In the genomic region with DNA sequence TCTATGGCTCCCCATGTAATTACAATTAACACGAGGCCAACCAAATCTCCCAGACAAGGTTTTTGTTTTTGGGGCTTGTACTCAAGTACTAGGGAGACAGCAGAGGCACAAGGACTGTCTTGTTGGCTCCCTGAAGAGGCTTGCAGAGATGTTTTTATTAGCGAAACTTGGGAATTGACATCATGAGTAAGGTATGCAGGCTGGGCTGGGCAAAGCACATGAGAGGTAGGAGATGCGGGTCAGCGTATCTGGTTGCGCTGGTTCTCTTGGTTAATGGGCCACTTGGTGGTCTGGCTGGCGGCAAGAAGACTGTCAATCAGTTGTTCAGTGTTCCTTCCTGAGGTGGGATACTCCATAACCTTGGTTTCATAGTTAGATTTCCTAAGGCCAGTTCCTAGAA, we compare ENCODE assay signal across 30 cellular contexts. TPM values are rescaled to one million over a fixed set of nuclear protein-coding genes. Genes with fewer than 3 reads are reported as not detected.
DNase-seq lines count a peak whose midpoint lies in the region; ATAC-seq and TF ChIP-seq lines count a peak whose summit lies in the region.
"Had no signal": no experiment of that assay in that cellular context is flagged by ENCODE, and none has a peak within 500 bp of the region (broad histone marks: within the 10 kb centered on the region; RNA-seq: fewer than 3 reads in every experiment).

No MANE protein-coding gene starts in this region.

- in situ Hi-C loops in brain microvascular endothelial cell (cut with HindIII; ENCODE audit: low pct_ligation_motif_present, low sequenced_read_pairs) = no loop called here

- no peaks in the 10 kb centered on the region for H3K9me3 Mint-ChIP-seq in HFFc6
- H3K9me3 Mint-ChIP-seq: activated CD4-positive, alpha-beta memory T cell treated with anti-CD3 and anti-CD28 coated beads, Interleukin-2, amount 10 ng/mL, durations not matched to agents 7 days and 5 days; activated T-helper 2 cell treated with anti-CD3 and anti-CD28 coated beads, Interferon-gamma antibody, Interleukin-2, Interleukin-4, amounts not matched to agents 10 μg/mL and 5 μg/mL and 100 μg/mL, durations not matched to agents 14 hours and 24 hours and 36 hours; naive B cell had no signal

- H3K4me3 ChIP-seq in brain microvascular endothelial cell (ENCODE audit: low read depth, low read length) = no peak overlapping the region
- no peak overlapping the region for H3K4me3 ChIP-seq in tibial artery
- no peak overlapping the region for H3K4me3 ChIP-seq in ovary
- H3K4me3 ChIP-seq: BLaER1, GM23248, heart left ventricle, psoas muscle, stomach, tibial nerve had no signal

- DNase-seq in HFFc6 (peak; percentile 5), brain microvascular endothelial cell (peak; percentile 34), kidney glomerular epithelial cell (lab: John Stamatoyannopoulos, UW) (peak; percentile 88), tibial artery (no peak), ovary (no peak), NCI-H1436 treated with DMSO at 0.1 percent for 48 hours (lab: John Stamatoyannopoulos, UW) (no peak)
- DNase-seq: activated CD4-positive, alpha-beta memory T cell treated with anti-CD3 and anti-CD28 coated beads, Interleukin-2, amount 10 ng/mL, durations not matched to agents 7 days and 5 days; activated CD4-positive, alpha-beta T cell treated with anti-CD3 and anti-CD28 coated beads for 1 hour; GF-D8; GM23248; heart left ventricle; Karpas-422; left cardiac atrium; MV-4-11; naive B cell; NCI-H146; NCI-H2107; NCI-H510A; OCI-M1; psoas muscle; stomach had no signal

- WGBS in ovary, 3 donors = 83 to 89% (median 84%) methylated on average over 6 of the region's 6 CpGs

- TF ChIP-seq POLR2A in ovary (IDR thresholded peaks at IDR 0.05) = no peak

- no peak overlapping the region for H3K4me3 Mint-ChIP-seq in HFFc6
- H3K4me3 Mint-ChIP-seq: activated CD4-positive, alpha-beta memory T cell treated with anti-CD3 and anti-CD28 coated beads, Interleukin-2, amount 10 ng/mL, durations not matched to agents 7 days and 5 days; activated naive CD8-positive, alpha-beta T cell; naive B cell had no signal

- peaks cover 15% of the 10 kb centered on the region for H3K4me1 Mint-ChIP-seq in HFFc6 (ENCODE audit: low read depth)
- H3K4me1 Mint-ChIP-seq: activated CD4-positive, alpha-beta memory T cell treated with anti-CD3 and anti-CD28 coated beads, Interleukin-2, amount 10 ng/mL, durations not matched to agents 7 days and 5 days; naive B cell had no signal

- peaks cover 12% of the 10 kb centered on the region for H3K36me3 Mint-ChIP-seq in HFFc6 (ENCODE audit: low read depth)

- H3K27me3 Mint-ChIP-seq in HFFc6 (ENCODE audit: insufficient read depth) = no peaks in the 10 kb centered on the region; the same call in none of the 2 replicates
- H3K27me3 Mint-ChIP-seq: activated CD4-positive, alpha-beta memory T cell treated with anti-CD3 and anti-CD28 coated beads, Interleukin-2, amount 10 ng/mL, durations not matched to agents 7 days and 5 days; activated naive CD8-positive, alpha-beta T cell; naive B cell had no signal

- H3K27ac ChIP-seq in brain microvascular endothelial cell = no peak overlapping the region
- H3K27ac ChIP-seq in tibial artery = peak overlapping the region; percentile 13 to 55
- no peak overlapping the region for H3K27ac ChIP-seq in ovary
- H3K27ac ChIP-seq: BLaER1, epithelial cell of prostate, GM23248, HL-60, neutrophil, psoas muscle, stomach, tibial nerve had no signal

- ATAC-seq in HG02870 (IDR thresholded peaks at IDR 0.05; ENCODE audit: unreplicated experiment) (no peak), SK-N-SH treated with all-trans-retinoic acid at 6 μM for 48 hours (no peak)
- ATAC-seq: heart left ventricle, left cardiac atrium had no signal

- peaks cover 0 to 23% (median 10%) of the 10 kb centered on the region in 4 donors for H3K4me1 ChIP-seq in tibial artery
- H3K4me1 ChIP-seq in ovary (ENCODE audit: insufficient read depth) = no peaks in the 10 kb centered on the region
- H3K4me1 ChIP-seq: BLaER1, psoas muscle, stomach had no signal

- no peak for TF ChIP-seq CTCF in HFFc6 (IDR thresholded peaks at IDR 0.05)
- TF ChIP-seq CTCF in brain microvascular endothelial cell (IDR thresholded peaks at IDR 0.05; ENCODE audit: low read depth, low read length, missing control alignments) = no peak
- no peak for TF ChIP-seq CTCF in tibial artery (IDR thresholded peaks at IDR 0.05)
- TF ChIP-seq CTCF in ovary (IDR thresholded peaks at IDR 0.05) = no peak

- no peak overlapping the region for H3K27ac Mint-ChIP-seq in HFFc6
- H3K27ac Mint-ChIP-seq: activated CD4-positive, alpha-beta memory T cell treated with anti-CD3 and anti-CD28 coated beads, Interleukin-2, amount 10 ng/mL, durations not matched to agents 7 days and 5 days; activated naive CD8-positive, alpha-beta T cell; activated T-helper 2 cell treated with anti-CD3 and anti-CD28 coated beads, Interferon-gamma antibody, Interleukin-2, Interleukin-4, amounts not matched to agents 10 μg/mL and 5 μg/mL and 100 μg/mL, durations not matched to agents 14 hours and 24 hours and 36 hours; naive B cell had no signal

- H3K9me3 ChIP-seq in tibial artery (no peaks in the 10 kb centered on the region), ovary (no peaks in the 10 kb centered on the region)
- H3K9me3 ChIP-seq: BLaER1, heart left ventricle, neutrophil, psoas muscle, stomach, tibial nerve had no signal

- intact Hi-C loops in tibial artery (cut with DNase I; ENCODE audit: low total_unique reads) (no loop called here), ovary (cut with DNase I) (no loop called here)

- no peaks in the 10 kb centered on the region for H3K27me3 ChIP-seq in brain microvascular endothelial cell (replicated peaks)
- no peaks in the 10 kb centered on the region for H3K27me3 ChIP-seq in tibial artery
- no peaks in the 10 kb centered on the region for H3K27me3 ChIP-seq in ovary
- H3K27me3 ChIP-seq: BLaER1, heart left ventricle, neutrophil, stomach, tibial nerve had no signal

- no peak for TF ChIP-seq EP300 in ovary (IDR thresholded peaks at IDR 0.05)

- H3K36me3 ChIP-seq in brain microvascular endothelial cell (replicated peaks) (peaks cover 24% of the 10 kb centered on the region), tibial artery (peaks cover 25 to 99% (median 54%) of the 10 kb centered on the region in 3 donors), ovary (no peaks in the 10 kb centered on the region)

TF ChIP-seq in SK-N-SH treated with all-trans-retinoic acid at 6 μM for 48 hours, 23 proteins besides CTCF, POLR2A, EP300 and RAD21:
- TF ChIP-seq RARB (CRISPR knock-in tag; IDR thresholded peaks at IDR 0.05) (no peak), ZC3H10 (CRISPR knock-in tag; IDR thresholded peaks at IDR 0.05) (no peak), ESRRG (CRISPR knock-in tag; IDR thresholded peaks at IDR 0.05) (no peak), CSRNP3 (CRISPR knock-in tag; IDR thresholded peaks at IDR 0.05) (no peak), ZFP3 (CRISPR knock-in tag; IDR thresholded peaks at IDR 0.05) (no peak), GLIS3 (CRISPR knock-in tag; IDR thresholded peaks at IDR 0.05) (no peak), SNAI2 (CRISPR knock-in tag; IDR thresholded peaks at IDR 0.05) (no peak), ARNTL (CRISPR knock-in tag; IDR thresholded peaks at IDR 0.05; ENCODE audit: borderline replicate concordance, low read depth) (no peak)
TF ChIP-seq in SK-N-SH treated with all-trans-retinoic acid at 6 μM for 48 hours: peak in this region for 0.

RNA-seq across cellular contexts. Expression of gene LCMT1, which starts 28.9 kb away (rescaled TPM):
- 10 to 100 TPM; 31.7 to 44.1 (median 41.5) TPM for total RNA-seq in HFFc6 (2021; fragmentation: NEBNext Ultra II Directional; extraction: Animal tissue kit (Norgen Biotek cat#: 25700))
- 10 to 100 TPM; 29.4 to 44.2 (median 38.3) TPM for total RNA-seq in ovary
- 10 to 100 TPM; 38.0 to 58.9 TPM for polyA plus RNA-seq in ovary

Comparison
In these comparisons a context has a peak if more than half of its experiments do, and no peak if none do; other contexts are left out.
1. DNase-seq: peak in HFFc6 (single experiment), brain microvascular endothelial cell (single experiment) and kidney glomerular epithelial cell (single experiment); none in tibial artery (0 of 2), ovary (0 of 5) and NCI-H1436 treated with DMSO at 0.1 percent for 48 hours (single experiment).
2. H3K27ac ChIP-seq: peak in tibial artery (2 of 2); none in brain microvascular endothelial cell (single experiment) and ovary (0 of 2).